8 cellular contexts compared by ENCODE assay signal in genomic region chr11:65261591-65262380, GRCh38. TPM values are rescaled to one million over a fixed set of nuclear protein-coding genes. Genes with fewer than 3 reads are reported as not detected.
DNase-seq lines count a peak whose midpoint lies in the region; ATAC-seq and TF ChIP-seq lines count a peak whose summit lies in the region.

Gene POLA2, plus strand, starts transcription at chr11:65261962. Its CDS starts 331 bp downstream, at chr11:65262293.

- H3K4me1 ChIP-seq in right cardiac atrium (ENCODE audit: control insufficient read depth, insufficient read depth, low read length) (peaks cover 2% of the 10 kb centered on the region), vagina (peaks cover 20% of the 10 kb centered on the region)

- intact Hi-C loops in T-helper 2 cell treated with Interferon-gamma antibody and Interleukin-4, amounts not matched to agents 100 ng/mL and 5 ng/mL, for 36 hours (cut with micrococcal nuclease): loop anchor here (1.0 to 10.0 kb wide), 4 partner anchors 77 to 353 kb away; partner anchors contain the start of genes CAPN1, MAP3K11, PCNX3 and TM7SF2
- intact Hi-C loops in right cardiac atrium (cut with DNase I) (no loop called here), vagina (cut with DNase I) (no loop called here)

- peak within 1 kb of the TSS; percentile 97 for H3K27ac ChIP-seq in right cardiac atrium (ENCODE audit: low read length)
- H3K27ac ChIP-seq in vagina: peak within 1 kb of the TSS; percentile 91

- TF ChIP-seq POLR2A in vagina (IDR thresholded peaks at IDR 0.05): peak in 1 of 2 donors; percentile 62

- H3K36me3 ChIP-seq in vagina: no peaks in the 10 kb centered on the region

- ATAC-seq in GM18502 (IDR thresholded peaks at IDR 0.05; ENCODE audit: poor library complexity, unreplicated experiment): peak; percentile 81
- ATAC-seq in HG02970 (IDR thresholded peaks at IDR 0.05; ENCODE audit: low FRiP score, unreplicated experiment): peak; percentile 75
- ATAC-seq in right cardiac atrium: peak; percentile 94 to 96

- H3K9me3 ChIP-seq in right cardiac atrium (ENCODE audit: control insufficient read depth, low read length) (no peaks in the 10 kb centered on the region), vagina (no peaks in the 10 kb centered on the region)

- WGBS in right cardiac atrium: under 1% methylated on average over 66 of the region's 66 CpGs

- DNase-seq in NCI-H1930 (lab: John Stamatoyannopoulos, UW): peak; percentile 92 to 98
- DNase-seq in anterior cingulate cortex (lab: John Stamatoyannopoulos, UW): peak; percentile 24 to 95 (median 87)
- DNase-seq in right cardiac atrium: peak; percentile 95 to 99 (median 98)
- peak; percentile 91 for DNase-seq in putamen (ENCODE audit: low spot score)
- peak; percentile 96 to 97 for DNase-seq in vagina (ENCODE audit: extremely low spot score in 2 of 2)

- TF ChIP-seq CTCF in vagina (IDR thresholded peaks at IDR 0.05): no peak

- H3K27me3 ChIP-seq in right cardiac atrium (ENCODE audit: control insufficient read depth, insufficient read depth) (no peaks in the 10 kb centered on the region), vagina (no peaks in the 10 kb centered on the region)

- H3K4me3 ChIP-seq in right cardiac atrium (ENCODE audit: low read length) (peak within 1 kb of the TSS; percentile 72), vagina (peak within 1 kb of the TSS; percentile 51 to 59)

RNA-seq across cellular contexts. Expression of gene POLA2, which starts in this region (rescaled TPM):
- 64.5 and 69.8 TPM in 2 replicates for total RNA-seq in T-helper 2 cell treated with Interferon-gamma antibody and Interleukin-4, amounts not matched to agents 100 ng/mL and 5 ng/mL, for 36 hours
- total RNA-seq in right cardiac atrium (10 to 100 TPM in 1 of 4 donors, 1 to 10 TPM in 3; 5.8 to 13.1 (median 7.5) TPM), vagina (9.6 TPM)
- polyA plus RNA-seq in right cardiac atrium: 5.7 TPM

Comparison
In these comparisons a context has a peak if more than half of its experiments do, and no peak if none do; other contexts are left out.
1. Peak in every context shown above with its lines: DNase-seq, ATAC-seq, H3K4me3 ChIP-seq and H3K27ac ChIP-seq.